ENCODE assay signal across 24 cellular contexts in genomic region chr10:29710128-29710527, GRCh38.
"Had no signal": no experiment of that assay in that cellular context is flagged by ENCODE, and none has a peak within 500 bp of the region (broad histone marks: within the 10 kb centered on the region; RNA-seq: fewer than 3 reads in every experiment).

No MANE protein-coding gene starts in this region.

- H3K27ac Mint-ChIP-seq: activated CD4-positive, alpha-beta memory T cell treated with anti-CD3 and anti-CD28 coated beads, Interleukin-2, amount 10 ng/mL, durations not matched to agents 7 days and 5 days; activated naive CD4-positive, alpha-beta T cell treated with anti-CD3 and anti-CD28 coated beads for 36 hours; activated naive CD8-positive, alpha-beta T cell; activated T-helper 17 cell treated with anti-CD3 and anti-CD28 coated beads, Interleukin-2, amount 50 U/mL, for 72 hours; T-cell had no signal

- H3K27ac ChIP-seq: SK-N-MC, VCaP had no signal

- DNase-seq: activated CD4-positive, alpha-beta memory T cell treated with anti-CD3 and anti-CD28 coated beads, Interleukin-2, amount 10 ng/mL, durations not matched to agents 7 days and 5 days; activated CD4-positive, alpha-beta T cell treated with anti-CD3 and anti-CD28 coated beads for 36 hours; activated CD4-positive, alpha-beta T cell treated with anti-CD3 and anti-CD28 coated beads, Interleukin-2, amount 50 U/mL, for 1 hour; activated gamma-delta T cell; activated naive CD4-positive, alpha-beta T cell treated with anti-CD3 and anti-CD28 coated beads for 36 hours; activated T-cell treated with anti-CD3 and anti-CD28 coated beads for 4 hours; activated T-cell treated with anti-CD3 and anti-CD28 coated beads, Interleukin-2, amount 50 U/mL, for 48 hours; amygdala; NCI-H1048; NCI-H146; NCI-H187 treated with DMSO at 0.1 percent for 48 hours; NCI-H2081 treated with DMSO at 0.1 percent for 48 hours; NCI-H526; NCI-H82; T-cell; T-helper 2 cell; T1000 had no signal

- H3K4me3 ChIP-seq: SK-N-MC had no signal

- ATAC-seq: activated CD4-positive, alpha-beta T cell treated with anti-CD3 and anti-CD28 coated beads for 36 hours; activated T-helper 17 cell treated with anti-CD3 and anti-CD28 coated beads, Interleukin-2, amount 50 U/mL, for 72 hours; Right ventricle myocardium inferior; T-cell had no signal

- H3K27me3 Mint-ChIP-seq: activated CD4-positive, alpha-beta memory T cell treated with anti-CD3 and anti-CD28 coated beads, Interleukin-2, amount 10 ng/mL, durations not matched to agents 7 days and 5 days; activated CD4-positive, alpha-beta T cell treated with anti-CD3 and anti-CD28 coated beads for 36 hours; activated naive CD8-positive, alpha-beta T cell; activated T-helper 17 cell treated with anti-CD3 and anti-CD28 coated beads, Interleukin-2, amount 50 U/mL, for 72 hours; central memory CD8-positive, alpha-beta T cell; T-cell had no signal

- H3K4me3 Mint-ChIP-seq: activated CD4-positive, alpha-beta memory T cell treated with anti-CD3 and anti-CD28 coated beads, Interleukin-2, amount 10 ng/mL, durations not matched to agents 7 days and 5 days; activated CD4-positive, alpha-beta T cell treated with anti-CD3 and anti-CD28 coated beads for 36 hours; activated naive CD4-positive, alpha-beta T cell treated with anti-CD3 and anti-CD28 coated beads for 36 hours; activated naive CD8-positive, alpha-beta T cell; activated T-helper 17 cell treated with anti-CD3 and anti-CD28 coated beads, Interleukin-2, amount 50 U/mL, for 72 hours; brain; central memory CD8-positive, alpha-beta T cell; T-cell had no signal

- H3K9me3 Mint-ChIP-seq: activated CD4-positive, alpha-beta memory T cell treated with anti-CD3 and anti-CD28 coated beads, Interleukin-2, amount 10 ng/mL, durations not matched to agents 7 days and 5 days; activated T-helper 17 cell treated with anti-CD3 and anti-CD28 coated beads, Interleukin-2, amount 50 U/mL, for 72 hours; central memory CD8-positive, alpha-beta T cell had no signal
